ENCODE assay signal across 8 cellular contexts in the genomic region with DNA sequence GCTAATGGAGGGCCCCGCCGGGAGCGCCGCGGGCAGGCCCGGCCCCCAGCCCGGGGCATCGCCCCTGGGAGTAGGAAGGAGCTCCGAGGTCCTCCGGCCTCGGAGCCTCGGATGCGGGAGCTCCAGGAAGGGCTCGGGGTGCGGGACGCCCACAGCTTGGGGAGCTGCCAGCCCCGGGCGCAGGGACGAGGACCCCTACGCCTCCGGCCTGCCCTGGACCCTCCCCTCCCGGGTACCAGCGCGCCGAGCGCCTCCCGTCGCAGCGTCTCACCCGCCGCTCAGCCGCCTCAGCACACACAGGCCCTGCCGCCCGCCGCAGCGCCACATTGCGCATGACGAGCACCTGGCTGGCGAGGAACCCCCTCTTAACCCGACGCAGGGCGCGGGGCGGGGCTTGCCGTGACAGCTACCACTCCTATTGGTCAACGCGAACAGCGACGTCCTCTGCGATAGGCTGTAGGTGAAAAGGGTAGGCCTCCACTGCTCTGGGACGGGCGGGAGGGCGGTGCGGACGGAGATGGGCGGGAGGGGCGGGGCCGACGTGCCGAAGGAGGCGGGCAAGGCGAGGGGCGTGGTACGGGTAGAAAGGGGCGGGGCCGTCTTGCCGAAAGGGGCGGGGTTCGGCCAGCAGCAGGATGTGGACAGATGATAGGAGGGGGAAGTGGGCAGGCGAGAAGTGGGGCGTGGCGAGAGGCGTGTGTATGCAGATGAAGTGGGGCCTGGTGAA. TPM values are rescaled to one million over a fixed set of nuclear protein-coding genes. Genes with fewer than 3 reads are reported as not detected.
DNase-seq lines count a peak whose midpoint lies in the region; ATAC-seq and TF ChIP-seq lines count a peak whose summit lies in the region.

A gene with protein sequence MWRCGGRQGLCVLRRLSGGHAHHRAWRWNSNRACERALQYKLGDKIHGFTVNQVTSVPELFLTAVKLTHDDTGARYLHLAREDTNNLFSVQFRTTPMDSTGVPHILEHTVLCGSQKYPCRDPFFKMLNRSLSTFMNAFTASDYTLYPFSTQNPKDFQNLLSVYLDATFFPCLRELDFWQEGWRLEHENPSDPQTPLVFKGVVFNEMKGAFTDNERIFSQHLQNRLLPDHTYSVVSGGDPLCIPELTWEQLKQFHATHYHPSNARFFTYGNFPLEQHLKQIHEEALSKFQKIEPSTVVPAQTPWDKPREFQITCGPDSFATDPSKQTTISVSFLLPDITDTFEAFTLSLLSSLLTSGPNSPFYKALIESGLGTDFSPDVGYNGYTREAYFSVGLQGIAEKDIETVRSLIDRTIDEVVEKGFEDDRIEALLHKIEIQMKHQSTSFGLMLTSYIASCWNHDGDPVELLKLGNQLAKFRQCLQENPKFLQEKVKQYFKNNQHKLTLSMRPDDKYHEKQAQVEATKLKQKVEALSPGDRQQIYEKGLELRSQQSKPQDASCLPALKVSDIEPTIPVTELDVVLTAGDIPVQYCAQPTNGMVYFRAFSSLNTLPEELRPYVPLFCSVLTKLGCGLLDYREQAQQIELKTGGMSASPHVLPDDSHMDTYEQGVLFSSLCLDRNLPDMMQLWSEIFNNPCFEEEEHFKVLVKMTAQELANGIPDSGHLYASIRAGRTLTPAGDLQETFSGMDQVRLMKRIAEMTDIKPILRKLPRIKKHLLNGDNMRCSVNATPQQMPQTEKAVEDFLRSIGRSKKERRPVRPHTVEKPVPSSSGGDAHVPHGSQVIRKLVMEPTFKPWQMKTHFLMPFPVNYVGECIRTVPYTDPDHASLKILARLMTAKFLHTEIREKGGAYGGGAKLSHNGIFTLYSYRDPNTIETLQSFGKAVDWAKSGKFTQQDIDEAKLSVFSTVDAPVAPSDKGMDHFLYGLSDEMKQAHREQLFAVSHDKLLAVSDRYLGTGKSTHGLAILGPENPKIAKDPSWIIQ (minus strand): TSS at position 337 of the 727 bp plus-strand sequence. CDS start 10 bp downstream, at position 327.

- no peaks in the 10 kb centered on the region for H3K36me3 ChIP-seq in GM23338 (ENCODE audit: insufficient read depth)

- H3K9me3 Mint-ChIP-seq in GM23338 (no peaks in the 10 kb centered on the region), natural killer cell (peaks cover 0 to 2% of the 10 kb centered on the region in 2 donors)
- H3K9me3 Mint-ChIP-seq in activated T-helper 17 cell treated with anti-CD3 and anti-CD28 coated beads, Interleukin-2, amount 50 U/mL, for 72 hours = no peaks in the 10 kb centered on the region

- 0 out of 2 replicates have a peak, but pooled peaks cover 3% of the 10 kb centered on the region for H3K9me2 ChIP-seq in GM23338 (ENCODE audit: insufficient read depth)

- H3F3A ChIP-seq in GM23338 (replicated peaks; ENCODE audit: low read depth) = no peaks in the 10 kb centered on the region

- peaks cover 13% of the 10 kb centered on the region for H3K4me1 Mint-ChIP-seq in GM23338
- peaks cover 9% of the 10 kb centered on the region for H3K4me1 Mint-ChIP-seq in activated T-helper 17 cell treated with anti-CD3 and anti-CD28 coated beads, Interleukin-2, amount 50 U/mL, for 72 hours
- peaks cover 13 to 17% of the 10 kb centered on the region in 2 donors for H3K4me1 Mint-ChIP-seq in natural killer cell

- H3K4me3 ChIP-seq in GM23338 = peak within 1 kb of the TSS; percentile 84
- H3K4me3 ChIP-seq in fibroblast of mammary gland (ENCODE audit: control insufficient read depth, low read depth, low read length) = peak within 1 kb of the TSS; percentile 73

- DNase-seq in Daoy (ENCODE audit: low read depth) = peak; percentile 99
- DNase-seq in GM23338 (ENCODE audit: low spot score) = peak; percentile 99
- DNase-seq in LHCN-M2 (ENCODE audit: low read depth) = peak; percentile 99
- peak; percentile 99 for DNase-seq in RPMI8226
- peak; percentile 99 for DNase-seq in fibroblast of mammary gland (ENCODE audit: low read depth)
- peak; percentile 99 for DNase-seq in natural killer cell
- DNase-seq in stimulated activated naive CD4-positive, alpha-beta T cell treated with Interleukin-2 at 50 U/mL for 16 hours (lab: John Stamatoyannopoulos, UW) = peak; percentile 100

- H3K4me3 Mint-ChIP-seq in GM23338 (peak within 1 kb of the TSS; percentile 85), natural killer cell (peak within 1 kb of the TSS; percentile 89)
- H3K4me3 Mint-ChIP-seq in activated T-helper 17 cell treated with anti-CD3 and anti-CD28 coated beads, Interleukin-2, amount 50 U/mL, for 72 hours = peak within 1 kb of the TSS; percentile 76

- H4K20me1 ChIP-seq in GM23338 (replicated peaks; ENCODE audit: insufficient read depth) = no peaks in the 10 kb centered on the region; the same call in 1 of the 2 replicates

- H3K27me3 Mint-ChIP-seq in GM23338 (ENCODE audit: insufficient read depth, low read depth, poor library complexity) (peaks cover 13% of the 10 kb centered on the region), natural killer cell (ENCODE audit: low read depth in 2 of 2) (no peaks in the 10 kb centered on the region)
- H3K27me3 Mint-ChIP-seq in activated T-helper 17 cell treated with anti-CD3 and anti-CD28 coated beads, Interleukin-2, amount 50 U/mL, for 72 hours = no peaks in the 10 kb centered on the region

- H2AFZ ChIP-seq in GM23338 = peak within 1 kb of the TSS; percentile 93

- ATAC-seq in GM23338 (peak; percentile 92), natural killer cell (peak; percentile 89 to 96 (median 91))
- ATAC-seq in activated T-helper 17 cell treated with anti-CD3 and anti-CD28 coated beads, Interleukin-2, amount 50 U/mL, for 72 hours (replicated peaks) = peak; percentile 95

- H3K27me3 ChIP-seq in GM23338 (ENCODE audit: insufficient read depth) = no peaks in the 10 kb centered on the region

- peak within 1 kb of the TSS; percentile 95 for H3K4me2 ChIP-seq in GM23338

- H3K79me2 ChIP-seq in GM23338 (replicated peaks; ENCODE audit: insufficient read depth) = peaks cover 3% of the 10 kb centered on the region; the same call in 1 of the 2 replicates

- intact Hi-C loops in natural killer cell (cut with micrococcal nuclease) = no loop called here

- H3K4me1 ChIP-seq in GM23338 (ENCODE audit: insufficient read depth) = no peaks in the 10 kb centered on the region; the same call in 1 of the 2 replicates

- TF ChIP-seq CTCF in GM23338 (conservative IDR thresholded peaks at IDR 0.05; ENCODE audit: low read depth in 2 of 2) (0 out of 4 replicates have a peak, but pooled peaks of 1 of the 2 experiments have one; percentile 12), fibroblast of mammary gland (conservative IDR thresholded peaks at IDR 0.05; ENCODE audit: control insufficient read depth, insufficient read depth, low read depth, low read length) (no peak), natural killer cell (IDR thresholded peaks at IDR 0.05) (no peak)

- H3K27ac Mint-ChIP-seq in GM23338 = peak within 1 kb of the TSS; percentile 83; the same call in 1 of the 2 replicates
- H3K27ac Mint-ChIP-seq in activated T-helper 17 cell treated with anti-CD3 and anti-CD28 coated beads, Interleukin-2, amount 50 U/mL, for 72 hours = peak within 1 kb of the TSS; percentile 69
- peak within 1 kb of the TSS; percentile 79 to 87 for H3K27ac Mint-ChIP-seq in natural killer cell

- H3K36me3 Mint-ChIP-seq in GM23338 (ENCODE audit: low read depth) (peaks cover 15% of the 10 kb centered on the region; the same call in 2 of the 3 replicates), natural killer cell (no peaks in the 10 kb centered on the region)
- peaks cover 47% of the 10 kb centered on the region for H3K36me3 Mint-ChIP-seq in activated T-helper 17 cell treated with anti-CD3 and anti-CD28 coated beads, Interleukin-2, amount 50 U/mL, for 72 hours (ENCODE audit: low read depth)

- peak within 1 kb of the TSS; percentile 74; the same call in 1 of the 2 replicates for H3K27ac ChIP-seq in GM23338 (ENCODE audit: low read depth)

TF ChIP-seq in GM23338, 12 proteins besides CTCF, POLR2A, EP300 and RAD21:
- TF ChIP-seq POLR2AphosphoS5 (IDR thresholded peaks at IDR 0.05; ENCODE audit: low read depth) (peak; percentile 100), CREB1 (CRISPR knock-in tag; IDR thresholded peaks at IDR 0.05; ENCODE audit: low read depth) (peak; percentile 71), ZNF331 (CRISPR knock-in tag; IDR thresholded peaks at IDR 0.05; ENCODE audit: low read depth) (no peak)

RNA-seq across cellular contexts. Expression of the gene that starts here (rescaled TPM):
- total RNA-seq in Daoy (2014; rRNA removed; shearing (Covaris generic)) = 37.8 and 43.3 TPM in 2 replicates
- 33.0 and 51.1 TPM in 2 replicates for total RNA-seq in GM23338 (2014; rRNA removed; shearing (Covaris generic))
- polyA plus RNA-seq in GM23338 (2016; fragmentation: Nextera tagmentation; extraction: Ambion mirVana) = 25.1 and 29.0 TPM in 2 replicates
- total RNA-seq in LHCN-M2 (2014; rRNA removed) = 113 and 134 TPM in 2 replicates
- polyA plus RNA-seq in LHCN-M2 (2012) = 92.0 TPM
- 100 to 1,000 TPM; 160 to 169 TPM for total RNA-seq in activated T-helper 17 cell treated with anti-CD3 and anti-CD28 coated beads, Interleukin-2, amount 50 U/mL, for 72 hours
- 10 to 100 TPM; 67.1 to 89.0 (median 70.6) TPM for total RNA-seq in natural killer cell

Comparison
In these comparisons a context has a peak if more than half of its experiments do, and no peak if none do; other contexts are left out.
1. Peak in every context shown above with its lines: DNase-seq, ATAC-seq, H3K4me3 ChIP-seq and H3K27ac ChIP-seq.